ENCODE assay signal across 37 cellular contexts in genomic region chr17:42214156-42214555, GRCh38. TPM values are rescaled to one million over a fixed set of nuclear protein-coding genes. Genes with fewer than 3 reads are reported as not detected.
"Had no signal": no experiment of that assay in that cellular context is flagged by ENCODE, and none has a peak within 500 bp of the region (broad histone marks: within the 10 kb centered on the region; RNA-seq: fewer than 3 reads in every experiment).

No MANE protein-coding gene starts in this region.

- H3K9me3 ChIP-seq: gastroesophageal sphincter, left lung, ovary, SK-N-SH, thoracic aorta, uterus had no signal

- H3K27ac ChIP-seq: coronary artery, left lung, skin epidermis, thoracic aorta, uterus had no signal

- H3K27ac Mint-ChIP-seq: activated naive CD4-positive, alpha-beta T cell treated with anti-CD3 and anti-CD28 coated beads, Interleukin-2, amount 10 ng/mL, durations not matched to agents 7 days and 5 days; activated naive CD8-positive, alpha-beta T cell treated with anti-CD3 and anti-CD28 coated beads, Interleukin-2, amount 50 U/mL, for 24 hours; activated T-helper 1 cell treated with anti-CD3 and anti-CD28 coated beads, Interleukin-12 subunit alpha, Interleukin-12 subunit beta, Interleukin-2, Interleukin-4 antibody, amounts not matched to agents 30 ng/mL and 10 ng/mL and 1 ng/mL, durations not matched to agents 14 hours and 24 hours and 36 hours; nephron progenitor cell; progenitor cell of endocrine pancreas; T-helper 1 cell treated with Interleukin-12 subunit alpha and Interleukin-12 subunit beta and Interleukin-4 antibody, amounts not matched to agents 30 μg/mL and 1 μg/mL, for 36 hours; type B pancreatic cell had no signal

- H3K9me3 Mint-ChIP-seq: activated naive CD4-positive, alpha-beta T cell treated with anti-CD3 and anti-CD28 coated beads, Interleukin-2, amount 10 ng/mL, durations not matched to agents 7 days and 5 days; activated naive CD8-positive, alpha-beta T cell treated with anti-CD3 and anti-CD28 coated beads, Interleukin-2, amount 50 U/mL, for 24 hours; activated T-helper 1 cell treated with anti-CD3 and anti-CD28 coated beads, Interleukin-12 subunit alpha, Interleukin-12 subunit beta, Interleukin-2, Interleukin-4 antibody, amounts not matched to agents 30 ng/mL and 10 ng/mL and 1 ng/mL, durations not matched to agents 14 hours and 24 hours and 36 hours; effector memory CD8-positive, alpha-beta T cell; nephron progenitor cell; T-helper 1 cell treated with Interleukin-12 subunit alpha and Interleukin-12 subunit beta and Interleukin-4 antibody, amounts not matched to agents 30 μg/mL and 1 μg/mL, for 36 hours; type B pancreatic cell had no signal

- H3K27me3 Mint-ChIP-seq: activated naive CD4-positive, alpha-beta T cell treated with anti-CD3 and anti-CD28 coated beads, Interleukin-2, amount 10 ng/mL, durations not matched to agents 7 days and 5 days; activated naive CD8-positive, alpha-beta T cell treated with anti-CD3 and anti-CD28 coated beads, Interleukin-2, amount 50 U/mL, for 24 hours; effector memory CD8-positive, alpha-beta T cell; progenitor cell of endocrine pancreas; type B pancreatic cell had no signal

- H3K4me3 ChIP-seq: coronary artery, dorsolateral prefrontal cortex, gastroesophageal sphincter, left lung, ovary, skin epidermis, thoracic aorta, uterus had no signal

- H3K4me3 Mint-ChIP-seq: activated naive CD4-positive, alpha-beta T cell treated with anti-CD3 and anti-CD28 coated beads, Interleukin-2, amount 10 ng/mL, durations not matched to agents 7 days and 5 days; activated naive CD8-positive, alpha-beta T cell treated with anti-CD3 and anti-CD28 coated beads, Interleukin-2, amount 50 U/mL, for 24 hours; activated T-helper 1 cell treated with anti-CD3 and anti-CD28 coated beads, Interleukin-12 subunit alpha, Interleukin-12 subunit beta, Interleukin-2, Interleukin-4 antibody, amounts not matched to agents 30 ng/mL and 10 ng/mL and 1 ng/mL, durations not matched to agents 14 hours and 24 hours and 36 hours; effector memory CD8-positive, alpha-beta T cell; nephron progenitor cell; T-helper 1 cell treated with Interleukin-12 subunit alpha and Interleukin-12 subunit beta and Interleukin-4 antibody, amounts not matched to agents 30 μg/mL and 1 μg/mL, for 36 hours; type B pancreatic cell had no signal

- DNase-seq: activated CD4-positive, alpha-beta T cell treated with anti-CD3 and anti-CD28 coated beads, Interleukin-2, amount 50 U/mL, for 1 hour; activated CD4-positive, CD25-positive, alpha-beta regulatory T cell treated with anti-CD3 and anti-CD28 coated beads, Interleukin-2, amount 50 U/mL, for 72 hours; activated gamma-delta T cell; activated naive CD4-positive, alpha-beta T cell treated with anti-CD3 and anti-CD28 coated beads, Interleukin-2, amount 10 ng/mL, durations not matched to agents 7 days and 5 days; activated naive CD8-positive, alpha-beta T cell treated with anti-CD3 and anti-CD28 coated beads, Interleukin-2, amount 50 U/mL, for 24 hours; anterior cingulate cortex; dorsolateral prefrontal cortex; effector memory CD8-positive, alpha-beta T cell; erythroblast; head of caudate nucleus; kidney glomerular epithelial cell; left lung; nephron progenitor cell; ovary; retina; SK-N-SH; stimulated activated CD4-positive, alpha-beta T cell treated with anti-CD3 and anti-CD28 coated beads, Interleukin-12 subunit alpha, Interleukin-12 subunit beta, amount 100 ng/mL, for 4 hours; stimulated activated CD4-positive, alpha-beta T cell treated with anti-CD3 and anti-CD28 coated beads, Interleukin-4, amount 100 ng/mL, for 1 hour; stimulated activated naive CD8-positive, alpha-beta T cell treated with anti-CD3 and anti-CD28 coated beads, Interleukin-15, Interleukin-2, amounts not matched to agents 100 U/mL and 50 U/mL, for 24 hours; SW 1271; T-helper 9 cell; uterus had no signal

- H3K4me1 Mint-ChIP-seq: activated naive CD4-positive, alpha-beta T cell treated with anti-CD3 and anti-CD28 coated beads, Interleukin-2, amount 10 ng/mL, durations not matched to agents 7 days and 5 days; activated naive CD8-positive, alpha-beta T cell treated with anti-CD3 and anti-CD28 coated beads, Interleukin-2, amount 50 U/mL, for 24 hours; nephron progenitor cell had no signal

- H3K36me3 ChIP-seq: ovary, uterus had no signal

- H3K4me1 ChIP-seq: left lung, uterus had no signal

- ATAC-seq: activated naive CD8-positive, alpha-beta T cell treated with anti-CD3 and anti-CD28 coated beads, Interleukin-2, amount 50 U/mL, for 24 hours; effector memory CD8-positive, alpha-beta T cell; gastroesophageal sphincter; left lung; sciatic nerve; stimulated activated naive CD8-positive, alpha-beta T cell treated with anti-CD3 and anti-CD28 coated beads, Interleukin-15, Interleukin-2, amounts not matched to agents 100 U/mL and 50 U/mL, for 24 hours had no signal

- H3K27me3 ChIP-seq: dorsolateral prefrontal cortex, gastroesophageal sphincter, left lung, ovary, uterus had no signal

RNA-seq across cellular contexts. Expression of gene HCRT, which starts 28.9 kb away (rescaled TPM):
- total RNA-seq: activated CD8-positive, alpha-beta memory T cell treated with anti-CD3 and anti-CD28 coated beads for 36 hours; activated T-helper 1 cell treated with anti-CD3 and anti-CD28 coated beads, Interleukin-12 subunit alpha, Interleukin-12 subunit beta, Interleukin-2, Interleukin-4 antibody, amounts not matched to agents 30 ng/mL and 10 ng/mL and 1 ng/mL, durations not matched to agents 14 hours and 24 hours and 36 hours; bronchial epithelial cell; cerebellum; gastroesophageal sphincter; left lung; lung microvascular endothelial cell; mucosa of gallbladder; ovary; progenitor cell of endocrine pancreas; sciatic nerve; subcutaneous adipose tissue; thoracic aorta had no signal
- polyA plus RNA-seq: ovary, SK-N-SH had no signal

RNA-seq across cellular contexts. Expression of gene KCNH4, which starts 33.2 kb away (rescaled TPM):
- total RNA-seq: bronchial epithelial cell, progenitor cell of endocrine pancreas had no signal
